ENCODE assay signal across 25 cellular contexts in genomic region chr15:75869446-75869845, GRCh38.
"Had no signal": no experiment of that assay in that cellular context is flagged by ENCODE, and none has a peak within 500 bp of the region (broad histone marks: within the 10 kb centered on the region; RNA-seq: fewer than 3 reads in every experiment).

No MANE protein-coding gene starts in this region.

- DNase-seq: activated CD4-positive, alpha-beta T cell treated with anti-CD3 and anti-CD28 coated beads for 1 hour; activated CD4-positive, alpha-beta T cell treated with anti-CD3 and anti-CD28 coated beads, Interleukin-2, amount 10 ng/mL, durations not matched to agents 7 days and 5 days; activated CD8-positive, alpha-beta T cell treated with anti-CD3 and anti-CD28 coated beads for 36 hours; activated T-cell treated with anti-CD3 and anti-CD28 coated beads, Interleukin-2, amount 50 U/mL, for 4 hours; central memory CD4-positive, alpha-beta T cell; islet precursor cell; left ventricle myocardium superior; nephron progenitor cell; ovary; retina; stimulated activated CD4-positive, alpha-beta T cell treated with anti-CD3 and anti-CD28 coated beads, Interleukin-4, amount 100 ng/mL, for 24 hours; stimulated activated naive CD8-positive, alpha-beta T cell treated with anti-CD3 and anti-CD28 coated beads, Interleukin-15, amount 100 ng/mL, for 72 hours; substantia nigra; uterus had no signal

- H3K9me3 Mint-ChIP-seq: activated CD4-positive, alpha-beta T cell treated with anti-CD3 and anti-CD28 coated beads, Interleukin-2, amount 10 ng/mL, durations not matched to agents 7 days and 5 days; activated CD8-positive, alpha-beta T cell treated with anti-CD3 and anti-CD28 coated beads for 36 hours; activated naive CD4-positive, alpha-beta T cell treated with anti-CD3 and anti-CD28 coated beads, Interleukin-2, amount 50 U/mL, for 72 hours; activated T-cell treated with anti-CD3 and anti-CD28 coated beads, Interleukin-2, amount 50 U/mL, for 4 hours; activated T-helper 17 cell treated with anti-CD3 and anti-CD28 coated beads, Interleukin-2, amount 50 U/mL, for 72 hours; nephron progenitor cell; stimulated activated effector memory CD8-positive, alpha-beta T cell treated with anti-CD3 and anti-CD28 coated beads, Interleukin-12 subunit alpha, Interleukin-12 subunit beta, amount 100 ng/mL, for 72 hours; stimulated activated naive CD8-positive, alpha-beta T cell treated with anti-CD3 and anti-CD28 coated beads, Interleukin-15, amount 100 ng/mL, for 72 hours; type B pancreatic cell had no signal

- H3K27me3 ChIP-seq: breast epithelium, gastroesophageal sphincter, hepatocyte, ovary, uterus had no signal

- H3K9me3 ChIP-seq: breast epithelium, gastroesophageal sphincter, ovary, prostate gland, uterus had no signal

- H3K4me2 ChIP-seq: hepatocyte had no signal

- H3K4me3 Mint-ChIP-seq: activated CD4-positive, alpha-beta T cell treated with anti-CD3 and anti-CD28 coated beads, Interleukin-2, amount 10 ng/mL, durations not matched to agents 7 days and 5 days; activated CD8-positive, alpha-beta T cell treated with anti-CD3 and anti-CD28 coated beads for 36 hours; activated T-cell treated with anti-CD3 and anti-CD28 coated beads, Interleukin-2, amount 50 U/mL, for 4 hours; activated T-helper 17 cell treated with anti-CD3 and anti-CD28 coated beads, Interleukin-2, amount 50 U/mL, for 72 hours; nephron progenitor cell; stimulated activated effector memory CD8-positive, alpha-beta T cell treated with anti-CD3 and anti-CD28 coated beads, Interleukin-12 subunit alpha, Interleukin-12 subunit beta, amount 100 ng/mL, for 72 hours; stimulated activated naive CD8-positive, alpha-beta T cell treated with anti-CD3 and anti-CD28 coated beads, Interleukin-15, amount 100 ng/mL, for 72 hours; type B pancreatic cell had no signal

- H3K4me1 ChIP-seq: breast epithelium, prostate gland, uterus had no signal

- H3K4me1 Mint-ChIP-seq: nephron progenitor cell had no signal

- H3K27ac ChIP-seq: breast epithelium, gastroesophageal sphincter, hepatocyte, ovary, prostate gland, skin epidermis, uterus, VCaP had no signal

- H3K27me3 Mint-ChIP-seq: activated CD4-positive, alpha-beta T cell treated with anti-CD3 and anti-CD28 coated beads, Interleukin-2, amount 10 ng/mL, durations not matched to agents 7 days and 5 days; activated CD8-positive, alpha-beta T cell treated with anti-CD3 and anti-CD28 coated beads for 36 hours; activated T-helper 17 cell treated with anti-CD3 and anti-CD28 coated beads, Interleukin-2, amount 50 U/mL, for 72 hours; stimulated activated naive CD8-positive, alpha-beta T cell treated with anti-CD3 and anti-CD28 coated beads, Interleukin-15, amount 100 ng/mL, for 72 hours; type B pancreatic cell had no signal

- H3K4me3 ChIP-seq: breast epithelium, gastroesophageal sphincter, hepatocyte, ovary, prostate gland, skin epidermis, uterus had no signal

- H3K36me3 ChIP-seq: breast epithelium, ovary, uterus had no signal

- H3K27ac Mint-ChIP-seq: activated CD4-positive, alpha-beta T cell treated with anti-CD3 and anti-CD28 coated beads, Interleukin-2, amount 10 ng/mL, durations not matched to agents 7 days and 5 days; activated CD8-positive, alpha-beta T cell treated with anti-CD3 and anti-CD28 coated beads for 36 hours; activated naive CD4-positive, alpha-beta T cell treated with anti-CD3 and anti-CD28 coated beads, Interleukin-2, amount 50 U/mL, for 72 hours; activated T-helper 17 cell treated with anti-CD3 and anti-CD28 coated beads, Interleukin-2, amount 50 U/mL, for 72 hours; nephron progenitor cell; stimulated activated effector memory CD8-positive, alpha-beta T cell treated with anti-CD3 and anti-CD28 coated beads, Interleukin-12 subunit alpha, Interleukin-12 subunit beta, amount 100 ng/mL, for 72 hours; stimulated activated naive CD8-positive, alpha-beta T cell treated with anti-CD3 and anti-CD28 coated beads, Interleukin-15, amount 100 ng/mL, for 72 hours; type B pancreatic cell had no signal

- H2AFZ ChIP-seq: hepatocyte had no signal

- ATAC-seq: activated CD8-positive, alpha-beta T cell treated with anti-CD3 and anti-CD28 coated beads for 36 hours; activated naive CD4-positive, alpha-beta T cell treated with anti-CD3 and anti-CD28 coated beads, Interleukin-2, amount 50 U/mL, for 72 hours; activated T-cell treated with anti-CD3 and anti-CD28 coated beads, Interleukin-2, amount 50 U/mL, for 4 hours; activated T-helper 17 cell treated with anti-CD3 and anti-CD28 coated beads, Interleukin-2, amount 50 U/mL, for 72 hours; gastroesophageal sphincter; left ventricle myocardium superior; sciatic nerve; stimulated activated effector memory CD8-positive, alpha-beta T cell treated with anti-CD3 and anti-CD28 coated beads, Interleukin-12 subunit alpha, Interleukin-12 subunit beta, amount 100 ng/mL, for 72 hours; stimulated activated naive CD8-positive, alpha-beta T cell treated with anti-CD3 and anti-CD28 coated beads, Interleukin-15, amount 100 ng/mL, for 72 hours had no signal
